ENCODE assay signal across 8 cellular contexts in genomic region chr12:133080051-133080618, GRCh38. TPM values are rescaled to one million over a fixed set of nuclear protein-coding genes. Genes with fewer than 3 reads are reported as not detected.
DNase-seq lines count a peak whose midpoint lies in the region; ATAC-seq, FAIRE-seq and TF ChIP-seq lines count a peak whose summit lies in the region.

No MANE protein-coding gene starts in this region.

- peak overlapping the region; percentile 79 for H2AFZ ChIP-seq in OCI-LY3 (ENCODE audit: low read depth, low read length)

- ATAC-seq in GM21390 (IDR thresholded peaks at IDR 0.05; ENCODE audit: unreplicated experiment) = peak; percentile 78

- DNase-seq in D721Med (ENCODE audit: insufficient read length, low spot score) (no peak), HUDEP-2 (lab: John Stamatoyannopoulos, UW; ENCODE audit: unreplicated experiment in 76 of 76) (peak; percentile 64 to 98 (median 95)), activated T-cell treated with anti-CD3 and anti-CD28 coated beads for 24 hours (ENCODE audit: low read depth) (peak; percentile 95), epithelial cell of proximal tubule (ENCODE audit: low read depth) (peak; percentile 94)
- peak; percentile 75 to 90 for DNase-seq in stimulated activated CD8-positive, alpha-beta memory T cell treated with anti-CD3 and anti-CD28 coated beads, Interleukin-4, amount 100 ng/mL, for 1 hour (ENCODE audit: low read depth in 2 of 2, low spot score in 1 of 2)

- peak overlapping the region; percentile 95 for H3K9ac ChIP-seq in OCI-LY3 (ENCODE audit: low read length)

- peak; percentile 46 for FAIRE-seq in D721Med (lab: Jason Lieb, UNC)

- H3K27me3 ChIP-seq in OCI-LY3 (ENCODE audit: low read depth, low read length) (no peaks in the 10 kb centered on the region), mononuclear cell (ENCODE audit: insufficient read depth, low read length) (no peaks in the 10 kb centered on the region)

- H3K4me3 ChIP-seq in OCI-LY3 (ENCODE audit: low read length) = peak overlapping the region; percentile 88
- H3K4me3 ChIP-seq in epithelial cell of proximal tubule (ENCODE audit: low read depth, low read length) = peak overlapping the region; percentile 81
- H3K4me3 ChIP-seq in mononuclear cell (ENCODE audit: low read length) = peak overlapping the region; percentile 66

- peak overlapping the region; percentile 74 for H3K4me2 ChIP-seq in OCI-LY3 (ENCODE audit: low read length)

- TF ChIP-seq CTCF in D721Med (IDR thresholded peaks at IDR 0.05; ENCODE audit: insufficient read depth, missing control alignments) (peak; percentile 7), OCI-LY3 (IDR thresholded peaks at IDR 0.05; ENCODE audit: low read depth, low read length) (no peak), epithelial cell of proximal tubule (conservative IDR thresholded peaks at IDR 0.05; ENCODE audit: low read depth, low read length) (no peak)

- no peaks in the 10 kb centered on the region for H4K20me1 ChIP-seq in OCI-LY3 (ENCODE audit: insufficient read depth, low read length)

- peaks cover 53% of the 10 kb centered on the region for H3K9me3 ChIP-seq in OCI-LY3 (ENCODE audit: insufficient read depth, low read length)
- H3K9me3 ChIP-seq in mononuclear cell (ENCODE audit: low read depth, low read length) = peaks cover 70% of the 10 kb centered on the region

- peaks cover 44% of the 10 kb centered on the region for H3K36me3 ChIP-seq in OCI-LY3 (replicated peaks; ENCODE audit: low read depth, low read length)

- H3K4me1 ChIP-seq in OCI-LY3 (ENCODE audit: low read length) (peaks cover 19% of the 10 kb centered on the region), mononuclear cell (ENCODE audit: insufficient read depth, low read length) (peaks cover 16% of the 10 kb centered on the region)

- peaks cover 12% of the 10 kb centered on the region for H3K79me2 ChIP-seq in OCI-LY3 (ENCODE audit: low read length)

- peak overlapping the region; percentile 94 for H3K27ac ChIP-seq in OCI-LY3 (ENCODE audit: low read length)

RNA-seq across cellular contexts. Expression of gene ZNF140, which starts 0.6 kb away (rescaled TPM):
- total RNA-seq in epithelial cell of proximal tubule (9.0 and 9.5 TPM in 2 replicates), mononuclear cell (23.6 TPM)

RNA-seq across cellular contexts. Expression of gene ZNF84, which starts 42.8 kb away (rescaled TPM):
- total RNA-seq in epithelial cell of proximal tubule = 9.2 and 11.4 TPM in 2 replicates
- total RNA-seq in mononuclear cell = 26.0 TPM

RNA-seq across cellular contexts. Expression of gene ZNF891, which starts 49.9 kb away (rescaled TPM):
- total RNA-seq in epithelial cell of proximal tubule (0.40 and 0.43 TPM in 2 replicates), mononuclear cell (2.5 TPM)

RNA-seq across cellular contexts. Expression of gene ZNF10, which starts 50.3 kb away (rescaled TPM):
- total RNA-seq in epithelial cell of proximal tubule = 4.3 and 6.6 TPM in 2 replicates
- total RNA-seq in mononuclear cell = 24.0 TPM
